ENCODE assay signal across 8 cellular contexts in the genomic region with DNA sequence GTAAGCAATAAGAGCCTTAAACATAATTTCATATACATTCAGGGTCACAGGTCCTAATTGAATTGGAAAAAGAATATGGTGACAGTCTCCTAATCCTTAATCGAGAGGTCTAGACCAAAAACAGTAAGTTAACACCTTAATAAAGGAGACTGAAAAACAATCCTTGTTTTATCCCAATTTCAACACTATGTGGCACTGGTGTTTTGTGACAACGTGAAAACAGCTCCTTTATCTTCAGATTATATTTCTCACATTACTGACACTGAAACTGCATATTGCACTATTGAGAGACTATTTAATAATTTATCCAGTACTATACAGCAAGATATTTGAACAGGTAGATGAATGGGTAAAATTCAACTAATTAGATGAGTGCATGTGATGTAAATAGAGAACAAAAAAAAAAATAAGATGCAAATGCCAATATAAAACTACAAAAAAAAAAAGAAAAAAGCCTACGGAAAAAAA. TPM values are rescaled to one million over a fixed set of nuclear protein-coding genes. Genes with fewer than 3 reads are reported as not detected.
A peak's percentile ranks its signal among the peaks of the same experiment; 100 is the strongest.
DNase-seq lines count a peak whose midpoint lies in the region; ATAC-seq, FAIRE-seq and TF ChIP-seq lines count a peak whose summit lies in the region.

No MANE protein-coding gene starts in this region.

- DNase-seq in AG04450 (ENCODE audit: low read depth, low spot score) = no peak
- no peak for DNase-seq in stimulated activated CD4-positive, alpha-beta T cell treated with anti-CD3 and anti-CD28 coated beads, Interleukin-15, amount 100 ng/mL, for 24 hours

- H3K27ac ChIP-seq in AG04450 (ENCODE audit: low read depth, low read length) (no peak overlapping the region), OCI-LY1 (ENCODE audit: low read depth, low read length, poor library complexity, severe bottlenecking) (no peak overlapping the region)

- H2AFZ ChIP-seq in OCI-LY1 (ENCODE audit: low read length) = no peak overlapping the region

- no peak overlapping the region for H3K4me2 ChIP-seq in OCI-LY1 (ENCODE audit: low read length)

- H4K20me1 ChIP-seq in OCI-LY1 (ENCODE audit: insufficient read depth, low read length) = no peaks in the 10 kb centered on the region

- peaks cover 2% of the 10 kb centered on the region for H3K9me3 Mint-ChIP-seq in nephron

- ATAC-seq in GM21528 (IDR thresholded peaks at IDR 0.05; ENCODE audit: low FRiP score, unreplicated experiment) = no peak
- ATAC-seq in GM21423 (IDR thresholded peaks at IDR 0.05; ENCODE audit: unreplicated experiment) = no peak

- H3K4me1 ChIP-seq in OCI-LY1 (ENCODE audit: insufficient read depth, low read length, severe bottlenecking) = no peaks in the 10 kb centered on the region

- no peak overlapping the region for H3K9ac ChIP-seq in OCI-LY1 (ENCODE audit: low read length)

- no peaks in the 10 kb centered on the region for H3K9me3 ChIP-seq in AG04450 (ENCODE audit: control insufficient read depth, insufficient read depth, low read length)
- no peaks in the 10 kb centered on the region for H3K9me3 ChIP-seq in OCI-LY1 (ENCODE audit: low read length)

- CTCF ChIA-PET in AG04450 (lab: Charles Lee) = interaction anchor here (0.6 to 1.8 kb wide), 16 partner anchors 8 to 1111 kb away, joined by 3 to 11 read pairs (median 4); partner anchors contain the start of gene TP53BP2

- no peak overlapping the region for H3K4me3 ChIP-seq in AG04450 (ENCODE audit: low read depth, low read length)
- no peak overlapping the region for H3K4me3 ChIP-seq in OCI-LY1 (ENCODE audit: low read depth, low read length, poor library complexity, severe bottlenecking)

- peak; percentile 44 for TF ChIP-seq CTCF in AG04450 (IDR thresholded peaks at IDR 0.05; ENCODE audit: low read depth, low read length)
- peak; percentile 28; the same call in 2 of the 3 replicates for TF ChIP-seq CTCF in GM12872 (IDR thresholded peaks at IDR 0.05; ENCODE audit: insufficient read depth, low read depth, low read length)
- TF ChIP-seq CTCF in OCI-LY1 (IDR thresholded peaks at IDR 0.05; ENCODE audit: low read length) = peak; percentile 52; the same call in 1 of the 2 replicates
- peak; percentile 43 to 63 (median 53) for TF ChIP-seq CTCF in nephron (IDR thresholded peaks at IDR 0.05; ENCODE audit: unreplicated experiment in 3 of 3)

- FAIRE-seq in endometrium (lab: Jason Lieb, UNC) = peak; percentile 88

- H3K36me3 ChIP-seq in OCI-LY1 (ENCODE audit: insufficient read depth, low read length) = peaks cover 10% of the 10 kb centered on the region

- H3K36me3 Mint-ChIP-seq in nephron (ENCODE audit: low read depth) = peaks cover 66% of the 10 kb centered on the region

- no peaks in the 10 kb centered on the region for H3K27me3 Mint-ChIP-seq in nephron (ENCODE audit: low read depth)

- H3K27ac Mint-ChIP-seq in nephron = no peak overlapping the region

- no peak overlapping the region for H3K4me3 Mint-ChIP-seq in nephron

- H3F3A ChIP-seq in OCI-LY1 (ENCODE audit: insufficient read depth, low read length) = no peaks in the 10 kb centered on the region

- no peaks in the 10 kb centered on the region for H3K79me2 ChIP-seq in OCI-LY1 (ENCODE audit: insufficient read depth, low read length)

- H3K4me1 Mint-ChIP-seq in nephron = peaks cover 23% of the 10 kb centered on the region

- H3K27me3 ChIP-seq in AG04450 (ENCODE audit: control insufficient read depth, insufficient read depth, low read length) = no peaks in the 10 kb centered on the region
- H3K27me3 ChIP-seq in OCI-LY1 (ENCODE audit: insufficient read depth, low read length) = no peaks in the 10 kb centered on the region

- H3K9me2 ChIP-seq in OCI-LY1 (ENCODE audit: low read depth, low read length) = no peaks in the 10 kb centered on the region

- POLR2A ChIA-PET in AG04450 (lab: Yijun Ruan, JAX) = interaction anchor here (0.6 to 0.8 kb wide), 2 partner anchors 34 to 393 kb away, joined by 3 read pairs; partner anchors contain the start of gene TP53BP2

RNA-seq across cellular contexts. Expression of gene TP53BP2, which starts 34.1 kb away (rescaled TPM):
- polyA plus RNA-seq in AG04450 (2011; rRNA removed) = 40.4 and 48.1 TPM in 2 replicates
- polyA minus RNA-seq in AG04450 (2011; rRNA and poly(A)+ RNA removed) = 111 and 115 TPM in 2 replicates
